1 cellular context compared by ENCODE assay signal in the genomic region with DNA sequence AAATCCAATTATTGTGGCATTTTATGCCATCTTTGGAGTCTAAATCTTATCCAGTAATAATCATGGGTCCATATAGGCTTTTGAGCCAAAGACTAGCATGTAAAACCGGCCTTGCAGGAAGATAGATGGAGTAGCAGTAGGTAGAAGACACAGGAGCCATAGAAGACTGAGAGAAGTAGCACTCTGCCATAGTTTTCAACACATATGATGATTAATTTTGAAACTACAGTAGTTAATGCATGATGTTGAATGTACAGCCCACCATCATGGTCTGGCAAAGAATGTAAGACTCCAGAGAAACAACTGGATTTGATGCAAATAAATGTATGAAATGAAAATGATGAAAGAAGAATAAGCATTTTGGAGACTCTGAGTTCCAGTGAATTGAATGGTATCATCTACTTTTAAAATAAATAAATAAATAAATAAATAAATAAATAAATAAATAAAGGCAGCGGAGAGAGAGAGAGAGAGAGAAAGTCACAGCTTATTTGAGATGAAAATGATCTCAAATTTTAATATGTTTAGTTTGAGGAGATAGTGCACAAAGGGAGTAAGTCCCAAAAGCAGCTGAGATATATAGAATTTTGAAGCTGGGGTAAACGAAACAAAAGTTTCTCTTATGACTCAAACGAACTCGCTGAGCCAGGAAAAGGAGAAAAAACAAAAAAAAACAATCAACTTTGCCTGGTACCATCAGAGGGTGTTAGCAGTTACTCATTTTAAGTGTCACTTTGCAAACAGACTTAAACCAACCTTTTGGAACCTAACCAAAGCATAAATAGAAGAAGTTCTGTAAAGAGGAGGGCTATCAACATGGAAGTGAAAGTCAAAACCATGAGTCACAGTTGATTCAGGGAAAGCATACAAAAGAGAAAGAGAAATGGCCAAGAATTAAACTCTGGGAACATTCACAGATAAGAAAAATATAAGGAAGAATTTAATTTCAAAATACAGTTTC.
TF ChIP-seq lines count a peak whose summit lies in the region.

No MANE protein-coding gene starts in this region.

TF ChIP-seq in HEK293, 187 proteins besides CTCF, POLR2A, EP300 and RAD21 (continued from another document and continues in another):
- TF ChIP-seq ZNF670 (tag by site-specific recombination; IDR thresholded peaks at IDR 0.05; ENCODE audit: low read depth) (no peak), ZNF544 (tag by site-specific recombination; IDR thresholded peaks at IDR 0.05) (no peak), ZFP37 (tag by site-specific recombination; IDR thresholded peaks at IDR 0.05) (peak; percentile 84), ZNF132 (tag by site-specific recombination; IDR thresholded peaks at IDR 0.05; ENCODE audit: borderline replicate concordance) (no peak), KLF1 (tag by site-specific recombination; IDR thresholded peaks at IDR 0.05) (no peak), FEZF1 (tag by site-specific recombination; IDR thresholded peaks at IDR 0.05) (no peak; the same call in 1 of the 2 replicates), ZNF184 (tag by site-specific recombination; IDR thresholded peaks at IDR 0.05) (no peak), KLF16 (tag by site-specific recombination; IDR thresholded peaks at IDR 0.05) (no peak), SCRT2 (tag by site-specific recombination; IDR thresholded peaks at IDR 0.05) (no peak), SCRT1 (tag by site-specific recombination; IDR thresholded peaks at IDR 0.05; ENCODE audit: borderline replicate concordance) (no peak), ZNF138 (tag by site-specific recombination; IDR thresholded peaks at IDR 0.05; ENCODE audit: borderline replicate concordance) (peak; percentile 99), HOXC10 (CRISPR knock-in tag; IDR thresholded peaks at IDR 0.05) (no peak), IKZF3 (tag by site-specific recombination; IDR thresholded peaks at IDR 0.05) (no peak), MYNN (tag by site-specific recombination; IDR thresholded peaks at IDR 0.05; ENCODE audit: borderline replicate concordance) (peak; percentile 63; the same call in 1 of the 2 replicates), HOXD13 (CRISPR knock-in tag; IDR thresholded peaks at IDR 0.05; ENCODE audit: borderline replicate concordance) (no peak), ZSCAN16 (tag by site-specific recombination; IDR thresholded peaks at IDR 0.05) (no peak), ZNF239 (tag by site-specific recombination; IDR thresholded peaks at IDR 0.05) (no peak), ZNF221 (tag by site-specific recombination; IDR thresholded peaks at IDR 0.05; ENCODE audit: borderline replicate concordance) (no peak), ZNF677 (tag by site-specific recombination; IDR thresholded peaks at IDR 0.05) (no peak), ZNF248 (tag by site-specific recombination; IDR thresholded peaks at IDR 0.05) (no peak), ZNF426 (tag by site-specific recombination; IDR thresholded peaks at IDR 0.05) (peak; percentile 94), GLI2 (tag by site-specific recombination; IDR thresholded peaks at IDR 0.05; ENCODE audit: borderline replicate concordance, low read depth) (peak; percentile 25; the same call in 1 of the 2 replicates), ZNF658 (tag by site-specific recombination; IDR thresholded peaks at IDR 0.05) (no peak), ZBTB17 (tag by site-specific recombination; IDR thresholded peaks at IDR 0.05) (no peak), ZNF843 (tag by site-specific recombination; IDR thresholded peaks at IDR 0.05) (no peak), ZNF302 (tag by site-specific recombination; IDR thresholded peaks at IDR 0.05; ENCODE audit: low read depth) (no peak), ZFP69B (tag by site-specific recombination; IDR thresholded peaks at IDR 0.05) (no peak), ZNF155 (tag by site-specific recombination; IDR thresholded peaks at IDR 0.05) (no peak), ZNF624 (tag by site-specific recombination; IDR thresholded peaks at IDR 0.05) (no peak), ZNF747 (tag by site-specific recombination; IDR thresholded peaks at IDR 0.05) (no peak), ZNF585B (tag by site-specific recombination; IDR thresholded peaks at IDR 0.05) (no peak), GLIS1 (tag by site-specific recombination; IDR thresholded peaks at IDR 0.05) (no peak), ZNF707 (tag by site-specific recombination; IDR thresholded peaks at IDR 0.05) (no peak), SP7 (tag by site-specific recombination; IDR thresholded peaks at IDR 0.05) (no peak), ZNF433 (tag by site-specific recombination; IDR thresholded peaks at IDR 0.05; ENCODE audit: low read depth) (peak; percentile 81), KLF10 (tag by site-specific recombination; IDR thresholded peaks at IDR 0.05) (no peak), ZNF76 (tag by site-specific recombination; IDR thresholded peaks at IDR 0.05; ENCODE audit: borderline replicate concordance, low read depth) (no peak), SP2 (tag by site-specific recombination; IDR thresholded peaks at IDR 0.05) (no peak), ZNF621 (tag by site-specific recombination; IDR thresholded peaks at IDR 0.05) (no peak), ZNF514 (tag by site-specific recombination; IDR thresholded peaks at IDR 0.05) (no peak), ZNF777 (tag by site-specific recombination; IDR thresholded peaks at IDR 0.05; ENCODE audit: borderline replicate concordance) (no peak), ZNF274 (IDR thresholded peaks at IDR 0.05; ENCODE audit: low read length) (no peak), ZNF274 (tag by site-specific recombination; IDR thresholded peaks at IDR 0.05; ENCODE audit: borderline replicate concordance) (no peak), ZNF140 (tag by site-specific recombination; IDR thresholded peaks at IDR 0.05) (peak; percentile 94), KLF9 (tag by site-specific recombination; IDR thresholded peaks at IDR 0.05; ENCODE audit: low read depth) (no peak), ZNF354C (tag by site-specific recombination; IDR thresholded peaks at IDR 0.05; ENCODE audit: borderline replicate concordance, low read depth) (no peak)
- TF ChIP-seq, protein P1, sequence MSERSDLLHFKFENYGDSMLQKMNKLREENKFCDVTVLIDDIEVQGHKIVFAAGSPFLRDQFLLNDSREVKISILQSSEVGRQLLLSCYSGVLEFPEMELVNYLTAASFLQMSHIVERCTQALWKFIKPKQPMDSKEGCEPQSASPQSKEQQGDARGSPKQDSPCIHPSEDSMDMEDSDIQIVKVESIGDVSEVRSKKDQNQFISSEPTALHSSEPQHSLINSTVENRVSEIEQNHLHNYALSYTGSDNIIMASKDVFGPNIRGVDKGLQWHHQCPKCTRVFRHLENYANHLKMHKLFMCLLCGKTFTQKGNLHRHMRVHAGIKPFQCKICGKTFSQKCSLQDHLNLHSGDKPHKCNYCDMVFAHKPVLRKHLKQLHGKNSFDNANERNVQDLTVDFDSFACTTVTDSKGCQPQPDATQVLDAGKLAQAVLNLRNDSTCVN (tag by site-specific recombination; optimal IDR thresholded peaks at IDR 0.05): no peak
- TF ChIP-seq, protein P2, sequence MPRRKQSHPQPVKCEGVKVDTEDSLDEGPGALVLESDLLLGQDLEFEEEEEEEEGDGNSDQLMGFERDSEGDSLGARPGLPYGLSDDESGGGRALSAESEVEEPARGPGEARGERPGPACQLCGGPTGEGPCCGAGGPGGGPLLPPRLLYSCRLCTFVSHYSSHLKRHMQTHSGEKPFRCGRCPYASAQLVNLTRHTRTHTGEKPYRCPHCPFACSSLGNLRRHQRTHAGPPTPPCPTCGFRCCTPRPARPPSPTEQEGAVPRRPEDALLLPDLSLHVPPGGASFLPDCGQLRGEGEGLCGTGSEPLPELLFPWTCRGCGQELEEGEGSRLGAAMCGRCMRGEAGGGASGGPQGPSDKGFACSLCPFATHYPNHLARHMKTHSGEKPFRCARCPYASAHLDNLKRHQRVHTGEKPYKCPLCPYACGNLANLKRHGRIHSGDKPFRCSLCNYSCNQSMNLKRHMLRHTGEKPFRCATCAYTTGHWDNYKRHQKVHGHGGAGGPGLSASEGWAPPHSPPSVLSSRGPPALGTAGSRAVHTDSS (tag by site-specific recombination; IDR thresholded peaks at IDR 0.05): no peak
- TF ChIP-seq, protein P3, sequence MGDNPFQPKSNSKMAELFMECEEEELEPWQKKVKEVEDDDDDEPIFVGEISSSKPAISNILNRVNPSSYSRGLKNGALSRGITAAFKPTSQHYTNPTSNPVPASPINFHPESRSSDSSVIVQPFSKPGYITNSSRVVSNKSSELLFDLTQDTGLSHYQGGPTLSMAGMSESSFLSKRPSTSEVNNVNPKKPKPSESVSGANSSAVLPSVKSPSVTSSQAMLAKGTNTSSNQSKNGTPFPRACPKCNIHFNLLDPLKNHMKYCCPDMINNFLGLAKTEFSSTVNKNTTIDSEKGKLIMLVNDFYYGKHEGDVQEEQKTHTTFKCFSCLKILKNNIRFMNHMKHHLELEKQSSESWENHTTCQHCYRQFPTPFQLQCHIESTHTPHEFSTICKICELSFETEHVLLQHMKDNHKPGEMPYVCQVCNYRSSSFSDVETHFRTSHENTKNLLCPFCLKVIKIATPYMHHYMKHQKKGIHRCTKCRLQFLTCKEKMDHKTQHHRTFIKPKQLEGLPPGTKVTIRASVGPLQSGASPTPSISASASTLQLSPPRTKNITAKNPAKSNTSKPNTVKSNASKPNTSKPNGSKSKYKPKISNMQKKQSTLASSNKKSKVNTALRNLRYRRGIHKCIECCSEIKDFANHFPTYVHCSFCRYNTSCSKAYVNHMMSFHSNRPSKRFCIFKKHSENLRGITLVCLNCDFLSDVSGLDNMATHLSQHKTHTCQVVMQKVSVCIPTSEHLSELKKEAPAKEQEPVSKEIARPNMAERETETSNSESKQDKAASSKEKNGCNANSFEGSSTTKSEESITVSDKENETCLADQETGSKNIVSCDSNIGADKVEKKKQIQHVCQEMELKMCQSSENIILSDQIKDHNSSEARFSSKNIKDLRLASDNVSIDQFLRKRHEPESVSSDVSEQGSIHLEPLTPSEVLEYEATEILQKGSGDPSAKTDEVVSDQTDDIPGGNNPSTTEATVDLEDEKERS (tag by site-specific recombination; IDR thresholded peaks at IDR 0.05): no peak
- TF ChIP-seq, protein P4, sequence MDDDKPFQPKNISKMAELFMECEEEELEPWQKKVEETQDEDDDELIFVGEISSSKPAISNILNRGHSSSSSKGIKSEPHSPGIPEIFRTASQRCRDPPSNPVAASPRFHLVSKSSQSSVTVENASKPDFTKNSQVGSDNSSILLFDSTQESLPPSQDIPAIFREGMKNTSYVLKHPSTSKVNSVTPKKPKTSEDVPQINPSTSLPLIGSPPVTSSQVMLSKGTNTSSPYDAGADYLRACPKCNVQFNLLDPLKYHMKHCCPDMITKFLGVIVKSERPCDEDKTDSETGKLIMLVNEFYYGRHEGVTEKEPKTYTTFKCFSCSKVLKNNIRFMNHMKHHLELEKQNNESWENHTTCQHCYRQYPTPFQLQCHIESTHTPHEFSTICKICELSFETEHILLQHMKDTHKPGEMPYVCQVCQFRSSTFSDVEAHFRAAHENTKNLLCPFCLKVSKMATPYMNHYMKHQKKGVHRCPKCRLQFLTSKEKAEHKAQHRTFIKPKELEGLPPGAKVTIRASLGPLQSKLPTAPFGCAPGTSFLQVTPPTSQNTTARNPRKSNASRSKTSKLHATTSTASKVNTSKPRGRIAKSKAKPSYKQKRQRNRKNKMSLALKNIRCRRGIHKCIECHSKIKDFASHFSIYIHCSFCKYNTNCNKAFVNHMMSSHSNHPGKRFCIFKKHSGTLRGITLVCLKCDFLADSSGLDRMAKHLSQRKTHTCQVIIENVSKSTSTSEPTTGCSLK (tag by site-specific recombination; IDR thresholded peaks at IDR 0.05): no peak
- TF ChIP-seq, protein P5, sequence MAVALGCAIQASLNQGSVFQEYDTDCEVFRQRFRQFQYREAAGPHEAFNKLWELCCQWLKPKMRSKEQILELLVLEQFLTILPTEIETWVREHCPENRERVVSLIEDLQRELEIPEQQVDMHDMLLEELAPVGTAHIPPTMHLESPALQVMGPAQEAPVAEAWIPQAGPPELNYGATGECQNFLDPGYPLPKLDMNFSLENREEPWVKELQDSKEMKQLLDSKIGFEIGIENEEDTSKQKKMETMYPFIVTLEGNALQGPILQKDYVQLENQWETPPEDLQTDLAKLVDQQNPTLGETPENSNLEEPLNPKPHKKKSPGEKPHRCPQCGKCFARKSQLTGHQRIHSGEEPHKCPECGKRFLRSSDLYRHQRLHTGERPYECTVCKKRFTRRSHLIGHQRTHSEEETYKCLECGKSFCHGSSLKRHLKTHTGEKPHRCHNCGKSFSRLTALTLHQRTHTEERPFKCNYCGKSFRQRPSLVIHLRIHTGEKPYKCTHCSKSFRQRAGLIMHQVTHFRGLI (tag by site-specific recombination; IDR thresholded peaks at IDR 0.05): no peak
- TF ChIP-seq, protein P6, sequence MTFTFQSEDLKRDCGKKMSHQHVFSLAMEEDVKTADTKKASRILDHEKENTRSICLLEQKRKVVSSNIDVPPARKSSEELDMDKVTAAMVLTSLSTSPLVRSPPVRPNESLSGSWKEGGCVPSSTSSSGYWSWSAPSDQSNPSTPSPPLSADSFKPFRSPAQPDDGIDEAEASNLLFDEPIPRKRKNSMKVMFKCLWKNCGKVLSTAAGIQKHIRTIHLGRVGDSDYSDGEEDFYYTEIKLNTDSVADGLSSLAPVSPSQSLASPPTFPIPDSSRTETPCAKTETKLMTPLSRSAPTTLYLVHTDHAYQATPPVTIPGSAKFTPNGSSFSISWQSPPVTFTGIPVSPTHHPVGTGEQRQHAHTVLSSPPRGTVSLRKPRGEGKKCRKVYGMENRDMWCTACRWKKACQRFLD (tag by site-specific recombination; IDR thresholded peaks at IDR 0.05): no peak
- TF ChIP-seq, protein P7, sequence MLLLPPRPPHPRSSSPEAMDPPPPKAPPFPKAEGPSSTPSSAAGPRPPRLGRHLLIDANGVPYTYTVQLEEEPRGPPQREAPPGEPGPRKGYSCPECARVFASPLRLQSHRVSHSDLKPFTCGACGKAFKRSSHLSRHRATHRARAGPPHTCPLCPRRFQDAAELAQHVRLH (tag by site-specific recombination; IDR thresholded peaks at IDR 0.05): peak; percentile 47; the same call in 1 of the 2 replicates
- TF ChIP-seq, protein P8, sequence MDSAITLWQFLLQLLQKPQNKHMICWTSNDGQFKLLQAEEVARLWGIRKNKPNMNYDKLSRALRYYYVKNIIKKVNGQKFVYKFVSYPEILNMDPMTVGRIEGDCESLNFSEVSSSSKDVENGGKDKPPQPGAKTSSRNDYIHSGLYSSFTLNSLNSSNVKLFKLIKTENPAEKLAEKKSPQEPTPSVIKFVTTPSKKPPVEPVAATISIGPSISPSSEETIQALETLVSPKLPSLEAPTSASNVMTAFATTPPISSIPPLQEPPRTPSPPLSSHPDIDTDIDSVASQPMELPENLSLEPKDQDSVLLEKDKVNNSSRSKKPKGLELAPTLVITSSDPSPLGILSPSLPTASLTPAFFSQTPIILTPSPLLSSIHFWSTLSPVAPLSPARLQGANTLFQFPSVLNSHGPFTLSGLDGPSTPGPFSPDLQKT (IDR thresholded peaks at IDR 0.05; ENCODE audit: borderline replicate concordance, low read depth, low read length): no peak
- TF ChIP-seq, protein P9, sequence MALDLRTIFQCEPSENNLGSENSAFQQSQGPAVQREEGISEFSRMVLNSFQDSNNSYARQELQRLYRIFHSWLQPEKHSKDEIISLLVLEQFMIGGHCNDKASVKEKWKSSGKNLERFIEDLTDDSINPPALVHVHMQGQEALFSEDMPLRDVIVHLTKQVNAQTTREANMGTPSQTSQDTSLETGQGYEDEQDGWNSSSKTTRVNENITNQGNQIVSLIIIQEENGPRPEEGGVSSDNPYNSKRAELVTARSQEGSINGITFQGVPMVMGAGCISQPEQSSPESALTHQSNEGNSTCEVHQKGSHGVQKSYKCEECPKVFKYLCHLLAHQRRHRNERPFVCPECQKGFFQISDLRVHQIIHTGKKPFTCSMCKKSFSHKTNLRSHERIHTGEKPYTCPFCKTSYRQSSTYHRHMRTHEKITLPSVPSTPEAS (tag by site-specific recombination; IDR thresholded peaks at IDR 0.05): no peak
